8 cellular contexts compared by ENCODE assay signal in the genomic region with DNA sequence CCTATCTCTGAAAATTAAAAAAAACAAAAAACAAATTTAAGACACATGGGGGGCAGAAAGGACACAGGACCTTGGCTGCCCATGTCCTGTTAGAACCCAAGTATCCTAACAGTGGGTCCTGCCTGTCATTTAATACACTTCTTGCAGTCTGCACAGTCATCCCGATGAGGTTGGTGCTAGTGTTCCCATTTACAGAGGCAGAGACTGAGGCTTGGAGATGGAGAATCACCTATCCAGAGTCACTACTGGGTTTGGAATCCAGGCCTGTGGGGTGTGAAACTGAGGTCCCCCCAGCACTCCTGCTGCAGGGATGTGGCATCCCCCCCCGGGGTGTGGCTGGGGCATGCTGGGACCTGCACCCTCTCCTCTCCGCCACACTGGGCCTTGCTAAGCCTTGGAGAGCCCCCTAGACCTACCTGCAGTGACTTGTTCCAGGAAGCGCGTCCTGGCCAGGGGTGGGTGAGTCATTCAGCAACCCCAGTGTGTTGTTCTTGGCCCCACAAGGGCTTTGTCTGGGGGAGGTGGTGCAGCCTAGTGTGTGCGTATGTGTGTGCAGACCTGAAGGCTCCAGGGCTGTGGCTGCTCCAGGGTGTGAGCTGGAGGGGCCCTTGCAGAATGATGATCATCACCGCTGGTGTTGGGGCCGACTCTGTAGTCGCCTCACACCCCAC. TPM values are rescaled to one million over a fixed set of nuclear protein-coding genes. Genes with fewer than 3 reads are reported as not detected.
DNase-seq lines count a peak whose midpoint lies in the region; ATAC-seq and TF ChIP-seq lines count a peak whose summit lies in the region.

No MANE protein-coding gene starts in this region.

- CTCF ChIA-PET in activated CD8-positive, alpha-beta T cell treated with anti-CD3 and anti-CD28 coated beads for 36 hours (lab: Charles Lee), result interaction anchor here (0.6 to 4.4 kb wide), 4 partner anchors 23 to 54 kb away, joined by 3 to 30 read pairs (median 4); a partner anchor contains a TSS

- no peaks in the 10 kb centered on the region for H3K9me3 Mint-ChIP-seq in activated CD8-positive, alpha-beta T cell treated with anti-CD3 and anti-CD28 coated beads for 36 hours

- H3K4me1 Mint-ChIP-seq in activated CD8-positive, alpha-beta T cell treated with anti-CD3 and anti-CD28 coated beads for 36 hours (ENCODE audit: low read depth), result peaks cover 18% of the 10 kb centered on the region

- peak; percentile 17 for DNase-seq in activated naive CD4-positive, alpha-beta T cell treated with Interleukin-2 at 50 U/mL for 16 hours
- no peak for DNase-seq in activated naive CD4-positive, alpha-beta T cell treated with anti-CD3 and anti-CD28 coated beads, Interleukin-2, amount 50 U/mL, for 16 hours
- peak; percentile 92 for DNase-seq in activated CD8-positive, alpha-beta T cell treated with anti-CD3 and anti-CD28 coated beads for 36 hours
- DNase-seq in glomerular endothelial cell (ENCODE audit: extremely low read depth, low read depth, low spot score) (peak; percentile 16), NCI-H2171 (lab: John Stamatoyannopoulos, UW) (no peak), mesenteric fat pad (ENCODE audit: low spot score) (no peak), NCI-H146 treated with DMSO at 0.1 percent for 48 hours (lab: John Stamatoyannopoulos, UW; ENCODE audit: unreplicated experiment) (no peak)

- ATAC-seq in HG03039 (IDR thresholded peaks at IDR 0.05; ENCODE audit: unreplicated experiment), result peak; percentile 83
- peak; percentile 99 for ATAC-seq in activated CD8-positive, alpha-beta T cell treated with anti-CD3 and anti-CD28 coated beads for 36 hours

- no peak for TF ChIP-seq CTCF in activated CD8-positive, alpha-beta T cell treated with anti-CD3 and anti-CD28 coated beads for 36 hours (IDR thresholded peaks at IDR 0.05)

- no peaks in the 10 kb centered on the region for H3K27me3 Mint-ChIP-seq in activated CD8-positive, alpha-beta T cell treated with anti-CD3 and anti-CD28 coated beads for 36 hours

- POLR2A ChIA-PET in activated CD8-positive, alpha-beta T cell treated with anti-CD3 and anti-CD28 coated beads for 36 hours (lab: Charles Lee), result interaction anchor here (0.5 to 1.3 kb wide), 5 partner anchors 17 to 97 kb away, joined by 3 to 4 read pairs (median 3); a partner anchor contains a TSS

- peak overlapping the region; percentile 10 for H3K4me3 Mint-ChIP-seq in activated CD8-positive, alpha-beta T cell treated with anti-CD3 and anti-CD28 coated beads for 36 hours

- H3K27ac Mint-ChIP-seq in activated CD8-positive, alpha-beta T cell treated with anti-CD3 and anti-CD28 coated beads for 36 hours, result peak overlapping the region; percentile 87

- peaks cover 2% of the 10 kb centered on the region for H3K36me3 Mint-ChIP-seq in activated CD8-positive, alpha-beta T cell treated with anti-CD3 and anti-CD28 coated beads for 36 hours (ENCODE audit: low read depth)

- intact Hi-C loops in activated CD8-positive, alpha-beta T cell treated with anti-CD3 and anti-CD28 coated beads for 36 hours (cut with micrococcal nuclease), result no loop called here

RNA-seq across cellular contexts. Expression of a gene that starts 49.7 kb away (rescaled TPM):
- total RNA-seq in activated CD8-positive, alpha-beta T cell treated with anti-CD3 and anti-CD28 coated beads for 36 hours, result 10 to 100 TPM; 27.3 to 31.7 TPM
- 1.8 and 11.1 TPM in 2 replicates for total RNA-seq in glomerular endothelial cell
- total RNA-seq in mesenteric fat pad, result 1.1 TPM

Comparison
In these comparisons a context has a peak if more than half of its experiments do, and no peak if none do; other contexts are left out.
1. DNase-seq: peak in activated naive CD4-positive, alpha-beta T cell treated with Interleukin-2 at 50 U/mL for 16 hours (single experiment), activated CD8-positive, alpha-beta T cell treated with anti-CD3 and anti-CD28 coated beads for 36 hours (single experiment) and glomerular endothelial cell (single experiment); none in activated naive CD4-positive, alpha-beta T cell treated with anti-CD3 and anti-CD28 coated beads, Interleukin-2, amount 50 U/mL, for 16 hours (single experiment), NCI-H2171 (single experiment), mesenteric fat pad (single experiment) and NCI-H146 treated with DMSO at 0.1 percent for 48 hours (single experiment).